In genomic region chr9:7799234-7799933, GRCh38 we compare ENCODE assay signal across 8 cellular contexts.
DNase-seq lines count a peak whose midpoint lies in the region; ATAC-seq and TF ChIP-seq lines count a peak whose summit lies in the region.

Gene DMAC1 (minus strand): TSS chr9:7799778. CDS start chr9:7799734, 44 bp downstream.

- no peaks in the 10 kb centered on the region for H3K4me1 ChIP-seq in effector memory CD4-positive, alpha-beta T cell (ENCODE audit: control insufficient read depth, insufficient read depth, low read length, poor library complexity, severe bottlenecking)

- no peaks in the 10 kb centered on the region for H3K27me3 ChIP-seq in effector memory CD4-positive, alpha-beta T cell (replicated peaks; ENCODE audit: control insufficient read depth, insufficient read depth, low read length, poor library complexity, severe bottlenecking)

- H3K9me3 ChIP-seq in effector memory CD4-positive, alpha-beta T cell (ENCODE audit: control insufficient read depth, low read length), result no peaks in the 10 kb centered on the region

- peak within 1 kb of the TSS; percentile 91 for H3K4me3 ChIP-seq in effector memory CD4-positive, alpha-beta T cell (ENCODE audit: insufficient read depth, low read depth, low read length, poor library complexity, severe bottlenecking)

- peak within 1 kb of the TSS; percentile 93 for H3K27ac ChIP-seq in C4-2B
- H3K27ac ChIP-seq in effector memory CD4-positive, alpha-beta T cell (ENCODE audit: insufficient read depth, low read length, poor library complexity, severe bottlenecking), result peak within 1 kb of the TSS; percentile 87

- DNase-seq in NCI-H748 treated with DMSO at 0.1 percent for 48 hours (lab: John Stamatoyannopoulos, UW) (peak; percentile 52), medulla oblongata (ENCODE audit: extremely low spot score) (peak; percentile 86)
- DNase-seq in activated CD8-positive, alpha-beta memory T cell treated with anti-CD3 and anti-CD28 coated beads for 1 hour (ENCODE audit: extremely low read depth in 1 of 2, low read depth in 1 of 2), result peak; percentile 36 to 48
- peak; percentile 30 to 52 (median 51) for DNase-seq in effector memory CD4-positive, alpha-beta T cell
- peak; percentile 55 for DNase-seq in stimulated activated CD8-positive, alpha-beta memory T cell treated with anti-CD3 and anti-CD28 coated beads, Interleukin-12 subunit alpha, Interleukin-12 subunit beta, amount 100 ng/mL, for 1 hour (ENCODE audit: low read depth)

- peaks cover 14% of the 10 kb centered on the region for H3K36me3 ChIP-seq in effector memory CD4-positive, alpha-beta T cell (ENCODE audit: control insufficient read depth, insufficient read depth, low read length)

- no peak for TF ChIP-seq CTCF in C4-2B (conservative IDR thresholded peaks at IDR 0.05)

- ATAC-seq in GM19324 (IDR thresholded peaks at IDR 0.05; ENCODE audit: low FRiP score, unreplicated experiment) (peak; percentile 97), HG03520 (IDR thresholded peaks at IDR 0.05; ENCODE audit: unreplicated experiment) (peak; percentile 88)

Comparison
In these comparisons a context has a peak if more than half of its experiments do, and no peak if none do; other contexts are left out.
1. Peak in every context shown above with its lines: DNase-seq, ATAC-seq, H3K4me3 ChIP-seq and H3K27ac ChIP-seq.